1 cellular context compared by ENCODE assay signal in the genomic region with DNA sequence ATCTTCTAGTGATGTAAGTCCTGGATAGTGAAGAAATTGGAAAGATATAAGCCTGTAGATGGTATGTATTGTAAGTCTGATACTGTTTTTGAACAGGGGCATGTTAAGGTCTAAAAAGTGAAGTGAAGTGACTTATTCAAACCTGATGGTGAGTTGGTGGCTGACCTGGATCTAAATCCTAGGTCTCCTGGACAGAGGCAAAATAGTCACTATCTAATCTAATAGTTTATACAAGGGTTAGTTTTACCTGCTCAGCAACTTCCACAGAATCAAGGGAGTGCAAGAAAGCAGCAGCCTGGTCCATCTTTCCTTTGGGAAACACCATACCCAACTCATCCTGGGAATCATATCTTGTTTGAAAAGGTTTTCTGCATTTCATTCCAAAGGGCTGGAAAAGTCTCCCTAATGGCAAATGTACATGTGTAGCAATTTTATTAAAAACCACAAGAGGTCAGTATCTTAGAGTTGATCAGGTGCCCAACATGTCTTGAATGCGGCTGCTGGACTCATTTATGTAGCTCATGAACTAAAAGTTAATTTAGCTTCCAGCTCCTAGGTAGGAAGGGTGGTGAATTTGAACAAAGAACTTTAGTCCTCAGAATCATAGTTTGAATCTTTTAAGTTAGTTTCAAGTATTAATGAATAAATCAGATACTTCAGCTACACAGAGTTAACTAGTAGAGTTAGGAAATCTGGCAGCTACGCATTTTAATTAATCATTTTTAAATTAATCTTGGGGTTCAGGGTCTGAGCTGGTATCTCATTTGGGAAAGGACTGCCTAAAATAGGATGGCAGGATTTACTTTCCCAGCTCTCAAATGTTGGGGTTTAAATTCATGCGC.
TF ChIP-seq lines count a peak whose summit lies in the region.

No MANE protein-coding gene starts in this region.

TF ChIP-seq in liver, 16 proteins besides CTCF, POLR2A, EP300 and RAD21 (continued from another document):
- TF ChIP-seq, protein P1, sequence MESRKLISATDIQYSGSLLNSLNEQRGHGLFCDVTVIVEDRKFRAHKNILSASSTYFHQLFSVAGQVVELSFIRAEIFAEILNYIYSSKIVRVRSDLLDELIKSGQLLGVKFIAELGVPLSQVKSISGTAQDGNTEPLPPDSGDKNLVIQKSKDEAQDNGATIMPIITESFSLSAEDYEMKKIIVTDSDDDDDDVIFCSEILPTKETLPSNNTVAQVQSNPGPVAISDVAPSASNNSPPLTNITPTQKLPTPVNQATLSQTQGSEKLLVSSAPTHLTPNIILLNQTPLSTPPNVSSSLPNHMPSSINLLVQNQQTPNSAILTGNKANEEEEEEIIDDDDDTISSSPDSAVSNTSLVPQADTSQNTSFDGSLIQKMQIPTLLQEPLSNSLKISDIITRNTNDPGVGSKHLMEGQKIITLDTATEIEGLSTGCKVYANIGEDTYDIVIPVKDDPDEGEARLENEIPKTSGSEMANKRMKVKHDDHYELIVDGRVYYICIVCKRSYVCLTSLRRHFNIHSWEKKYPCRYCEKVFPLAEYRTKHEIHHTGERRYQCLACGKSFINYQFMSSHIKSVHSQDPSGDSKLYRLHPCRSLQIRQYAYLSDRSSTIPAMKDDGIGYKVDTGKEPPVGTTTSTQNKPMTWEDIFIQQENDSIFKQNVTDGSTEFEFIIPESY (IDR thresholded peaks at IDR 0.05) = no peak
- TF ChIP-seq HNF4G (IDR thresholded peaks at IDR 0.05) (no peak), FOXA2 (IDR thresholded peaks at IDR 0.05) (no peak)
